Comparison of ENCODE assay signal across 8 cellular contexts in the genomic region with DNA sequence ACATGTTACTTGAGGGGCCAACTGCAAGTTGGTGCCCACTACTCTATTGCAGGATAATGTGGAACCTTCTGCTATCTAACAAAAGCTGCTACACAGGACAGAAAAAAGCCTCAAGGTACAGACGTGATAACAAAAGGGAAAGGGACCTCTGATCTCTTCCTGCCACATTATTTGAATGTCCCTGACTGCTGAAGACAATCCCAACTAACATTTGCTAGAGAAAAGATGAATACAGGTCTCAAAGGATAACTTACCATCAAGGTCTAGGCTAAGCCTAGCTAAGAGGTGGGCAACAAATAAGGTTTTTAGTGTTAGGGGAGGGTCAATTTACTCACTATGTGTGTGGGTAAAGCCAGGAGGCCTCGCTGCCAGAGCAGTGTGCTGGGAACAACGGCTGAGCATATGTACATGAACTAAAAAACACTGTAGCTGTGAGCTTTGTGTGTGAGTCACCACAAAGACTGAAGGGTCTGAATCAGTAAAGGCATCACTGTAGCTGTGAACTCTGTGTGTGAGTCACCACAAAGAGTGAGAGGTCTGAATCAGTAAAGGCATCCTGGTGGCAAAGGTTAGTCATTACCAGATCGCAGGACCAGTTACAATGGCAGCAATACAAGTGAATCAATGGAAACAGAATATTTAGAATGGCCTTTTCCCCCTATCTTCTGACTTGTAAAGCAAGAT.
DNase-seq lines count a peak whose midpoint lies in the region; ATAC-seq, FAIRE-seq and TF ChIP-seq lines count a peak whose summit lies in the region.

No MANE protein-coding gene starts in this region.

- WGBS in small intestine, 3 donors = 23 to 49% (median 35%) methylated on average over 4 of the region's 4 CpGs
- WGBS in esophagus muscularis mucosa = 51% methylated on average over 4 of the region's 4 CpGs

- H3K27ac ChIP-seq in small intestine (ENCODE audit: low read depth in 1 of 2, low read length in 1 of 2) = no peak overlapping the region
- no peak overlapping the region for H3K27ac ChIP-seq in esophagus muscularis mucosa (replicated peaks in 1 of 4)

- no peak for TF ChIP-seq POLR2A in esophagus muscularis mucosa (IDR thresholded peaks at IDR 0.05; ENCODE audit: low read depth)

- intact Hi-C loops in esophagus muscularis mucosa (cut with DNase I) = no loop called here

- DNase-seq in SW480 (ENCODE audit: low spot score) = peak; percentile 95
- DNase-seq in dermis blood vessel endothelial cell = peak; percentile 99
- DNase-seq in small intestine = peak; percentile 14
- no peak for DNase-seq in cerebellum (ENCODE audit: low spot score)
- no peak for DNase-seq in esophagus muscularis mucosa (ENCODE audit: extremely low spot score)

- TF ChIP-seq EP300 in esophagus muscularis mucosa (IDR thresholded peaks at IDR 0.05) = no peak

- ATAC-seq in GM18498 (IDR thresholded peaks at IDR 0.05; ENCODE audit: unreplicated experiment) (peak; percentile 98), HG03097 (IDR thresholded peaks at IDR 0.05; ENCODE audit: low FRiP score, unreplicated experiment) (peak; percentile 54), GM18858 (IDR thresholded peaks at IDR 0.05; ENCODE audit: unreplicated experiment) (no peak)

- no peak for TF ChIP-seq CTCF in esophagus muscularis mucosa (IDR thresholded peaks at IDR 0.05)

- no peaks in the 10 kb centered on the region for H3K27me3 ChIP-seq in small intestine (ENCODE audit: control insufficient read depth in 2 of 2, insufficient read depth in 2 of 2, low read length in 2 of 2)
- H3K27me3 ChIP-seq in esophagus muscularis mucosa = peaks cover 0 to 28% (median 2%) of the 10 kb centered on the region in 4 donors

- H3K4me3 ChIP-seq in small intestine (ENCODE audit: low read depth in 1 of 2, low read length in 2 of 2) = no peak overlapping the region
- no peak overlapping the region for H3K4me3 ChIP-seq in esophagus muscularis mucosa

- no peaks in the 10 kb centered on the region for H3K9me3 ChIP-seq in small intestine (ENCODE audit: control insufficient read depth, low read depth)
- H3K9me3 ChIP-seq in esophagus muscularis mucosa = no peaks in the 10 kb centered on the region

- H3K36me3 ChIP-seq in small intestine (ENCODE audit: control insufficient read depth in 2 of 2, insufficient read depth in 2 of 2, low read length in 2 of 2) = no peaks in the 10 kb centered on the region
- no peaks in the 10 kb centered on the region for H3K36me3 ChIP-seq in esophagus muscularis mucosa

- H3K4me1 ChIP-seq in small intestine (ENCODE audit: control insufficient read depth in 2 of 2, insufficient read depth in 1 of 2, low read depth in 1 of 2, low read length in 1 of 2) (no peaks in the 10 kb centered on the region), esophagus muscularis mucosa (no peaks in the 10 kb centered on the region)

- FAIRE-seq in small intestine (lab: Jason Lieb, UNC) = no peak

Comparison
In these comparisons a context has a peak if more than half of its experiments do, and no peak if none do; other contexts are left out.
1. DNase-seq: peak in SW480 (single experiment), dermis blood vessel endothelial cell (single experiment) and small intestine (single experiment); none in cerebellum (single experiment) and esophagus muscularis mucosa (single experiment).